ENCODE assay signal across 22 cellular contexts in genomic region chr2:60947056-60947455, GRCh38.
DNase-seq lines count a peak whose midpoint lies in the region; ATAC-seq, FAIRE-seq and TF ChIP-seq lines count a peak whose summit lies in the region.
"Had no signal": no experiment of that assay in that cellular context is flagged by ENCODE, and none has a peak within 500 bp of the region (broad histone marks: within the 10 kb centered on the region; RNA-seq: fewer than 3 reads in every experiment).

No MANE protein-coding gene starts in this region.

- no peak overlapping the region for H3K4me3 ChIP-seq in RWPE2 (ENCODE audit: severe bottlenecking)
- H3K4me3 ChIP-seq: PC-9 had no signal

- H3K27ac ChIP-seq in RWPE2 (ENCODE audit: poor library complexity, severe bottlenecking) = peak overlapping the region; percentile 89
- H3K27ac ChIP-seq: C4-2B, PC-9 had no signal

- no peak for TF ChIP-seq POLR2A in H54 (IDR thresholded peaks at IDR 0.05; ENCODE audit: low read depth, low read length)

- H3K27ac Mint-ChIP-seq in stimulated activated naive B cell treated with anti-CD40 and anti-IgM and Interleukin-4, amounts not matched to agents 10 μg/mL and 1 μg/mL and 100 μg/mL, for 72 hours = peak overlapping the region; percentile 62
- H3K27ac Mint-ChIP-seq: B cell had no signal

- H3K9me3 Mint-ChIP-seq in stimulated activated naive B cell treated with anti-CD40 and anti-IgM and Interleukin-4, amounts not matched to agents 10 μg/mL and 1 μg/mL and 100 μg/mL, for 72 hours = peaks cover 0 to 2% of the 10 kb centered on the region in 2 donors
- H3K9me3 Mint-ChIP-seq: CD8-positive, alpha-beta memory T cell had no signal

- no peaks in the 10 kb centered on the region for H3K9me3 ChIP-seq in RWPE2 (ENCODE audit: severe bottlenecking)

- H3K36me3 Mint-ChIP-seq in stimulated activated naive B cell treated with anti-CD40 and anti-IgM and Interleukin-4, amounts not matched to agents 10 μg/mL and 1 μg/mL and 100 μg/mL, for 72 hours = peaks cover 30 to 61% of the 10 kb centered on the region in 2 donors

- DNase-seq in D721Med (ENCODE audit: insufficient read length, low spot score) (no peak), H54 (ENCODE audit: insufficient read length, low spot score) (no peak), RWPE2 (ENCODE audit: low spot score) (no peak), OCI-M2 (lab: John Stamatoyannopoulos, UW; ENCODE audit: unreplicated experiment) (no peak), middle frontal gyrus (ENCODE audit: extremely low spot score, low spot score) (no peak)
- DNase-seq in stimulated activated naive B cell treated with anti-CD40 and anti-IgM and Interleukin-4, amounts not matched to agents 10 μg/mL and 1 μg/mL and 100 μg/mL, for 72 hours = no peak
- DNase-seq in activated CD4-positive, alpha-beta T cell treated with anti-CD3 and anti-CD28 coated beads, Interleukin-2, amount 50 U/mL, for 1 hour = no peak
- DNase-seq: CD8-positive, alpha-beta memory T cell; KBM-7; MM.1S; NCI-H1694; NCI-H2081 treated with DMSO at 0.1 percent for 48 hours; NCI-H2171; NCI-H226; NCI-H510A; NCI-H69; NK-92 treated with Interleukin-12 subunit alpha and Interleukin-12 subunit beta, amount 100 ng/mL, for 24 hours; PC-9; SHP77 treated with DMSO at 0.1 percent for 48 hours; T-helper 1 cell had no signal

- H3K4me3 Mint-ChIP-seq in stimulated activated naive B cell treated with anti-CD40 and anti-IgM and Interleukin-4, amounts not matched to agents 10 μg/mL and 1 μg/mL and 100 μg/mL, for 72 hours = no peak overlapping the region
- H3K4me3 Mint-ChIP-seq: B cell; CD8-positive, alpha-beta memory T cell had no signal

- peaks cover 5 to 14% of the 10 kb centered on the region in 2 donors for H3K4me1 Mint-ChIP-seq in stimulated activated naive B cell treated with anti-CD40 and anti-IgM and Interleukin-4, amounts not matched to agents 10 μg/mL and 1 μg/mL and 100 μg/mL, for 72 hours

- H3K27me3 Mint-ChIP-seq in stimulated activated naive B cell treated with anti-CD40 and anti-IgM and Interleukin-4, amounts not matched to agents 10 μg/mL and 1 μg/mL and 100 μg/mL, for 72 hours = no peaks in the 10 kb centered on the region
- H3K27me3 Mint-ChIP-seq: B cell; CD8-positive, alpha-beta memory T cell had no signal

- FAIRE-seq in D721Med (lab: Jason Lieb, UNC) (peak; percentile 11), H54 (lab: Jason Lieb, UNC) (peak; percentile 55)

- TF ChIP-seq CTCF in D721Med (IDR thresholded peaks at IDR 0.05; ENCODE audit: insufficient read depth, missing control alignments) (no peak), RWPE2 (IDR thresholded peaks at IDR 0.05; ENCODE audit: poor library complexity, severe bottlenecking) (no peak)

- no peaks in the 10 kb centered on the region; the same call in 1 of the 2 replicates for H3K36me3 ChIP-seq in RWPE2 (ENCODE audit: low read depth)

- no peaks in the 10 kb centered on the region for H3K27me3 ChIP-seq in RWPE2 (ENCODE audit: insufficient read depth, poor library complexity, severe bottlenecking)

- H3K4me1 ChIP-seq in RWPE2 (ENCODE audit: insufficient read depth, poor library complexity, severe bottlenecking) = peaks cover 23% of the 10 kb centered on the region

- peak; percentile 24; the same call in 2 of the 3 replicates for ATAC-seq in RWPE2 (ENCODE audit: low read depth)
- ATAC-seq in stimulated activated naive B cell treated with anti-CD40 and anti-IgM and Interleukin-4, amounts not matched to agents 10 μg/mL and 1 μg/mL and 100 μg/mL, for 72 hours (replicated peaks) = no peak
